ENCODE assay signal across 1 cellular context in the genomic region with DNA sequence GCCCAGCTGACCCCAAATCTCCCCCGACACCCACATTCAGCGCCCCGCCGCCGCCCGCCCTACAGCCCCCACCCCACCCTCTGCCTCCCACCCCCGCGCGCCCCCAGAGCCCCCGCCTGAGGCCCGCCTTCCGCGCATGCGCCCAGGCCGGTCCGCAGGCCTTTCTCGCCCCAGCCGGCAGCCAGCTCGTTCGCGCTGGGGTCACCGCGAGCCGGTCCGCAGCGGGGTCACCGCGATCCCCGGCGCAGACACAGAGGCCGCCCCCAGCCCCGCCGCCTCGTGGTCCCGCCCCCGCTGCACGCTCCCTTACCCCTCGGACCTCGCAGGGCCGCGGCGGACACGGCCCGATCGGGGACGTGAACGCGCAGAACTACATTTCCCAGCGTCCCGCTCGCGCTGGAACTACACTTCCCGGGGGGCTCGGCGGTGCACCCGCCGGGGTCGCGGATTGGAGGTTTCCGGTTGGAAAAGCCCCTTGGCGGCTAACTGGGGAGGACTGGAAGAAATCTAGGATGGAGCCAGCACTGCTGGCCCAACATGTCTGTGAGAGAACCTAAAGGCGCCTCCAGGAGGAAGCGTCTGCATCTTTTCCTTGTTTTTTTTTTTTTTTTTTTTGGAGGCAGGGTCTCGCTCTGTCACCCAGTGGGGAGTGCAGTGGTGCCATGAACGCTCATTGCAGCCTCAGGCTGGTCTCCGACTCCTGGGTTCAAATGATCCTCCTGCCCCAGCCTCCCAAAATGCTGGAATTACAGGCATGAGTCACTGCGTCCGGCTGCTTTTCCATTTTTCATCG.
TF ChIP-seq lines count a peak whose summit lies in the region.

A gene (minus strand): TSS at position 374 of the 793 bp plus-strand sequence. CDS start 10,671 bp downstream, outside the sequence.

TF ChIP-seq in HepG2, 621 proteins besides CTCF, POLR2A, EP300 and RAD21 (continued from another document and continues in another):
- TF ChIP-seq, protein P1, sequence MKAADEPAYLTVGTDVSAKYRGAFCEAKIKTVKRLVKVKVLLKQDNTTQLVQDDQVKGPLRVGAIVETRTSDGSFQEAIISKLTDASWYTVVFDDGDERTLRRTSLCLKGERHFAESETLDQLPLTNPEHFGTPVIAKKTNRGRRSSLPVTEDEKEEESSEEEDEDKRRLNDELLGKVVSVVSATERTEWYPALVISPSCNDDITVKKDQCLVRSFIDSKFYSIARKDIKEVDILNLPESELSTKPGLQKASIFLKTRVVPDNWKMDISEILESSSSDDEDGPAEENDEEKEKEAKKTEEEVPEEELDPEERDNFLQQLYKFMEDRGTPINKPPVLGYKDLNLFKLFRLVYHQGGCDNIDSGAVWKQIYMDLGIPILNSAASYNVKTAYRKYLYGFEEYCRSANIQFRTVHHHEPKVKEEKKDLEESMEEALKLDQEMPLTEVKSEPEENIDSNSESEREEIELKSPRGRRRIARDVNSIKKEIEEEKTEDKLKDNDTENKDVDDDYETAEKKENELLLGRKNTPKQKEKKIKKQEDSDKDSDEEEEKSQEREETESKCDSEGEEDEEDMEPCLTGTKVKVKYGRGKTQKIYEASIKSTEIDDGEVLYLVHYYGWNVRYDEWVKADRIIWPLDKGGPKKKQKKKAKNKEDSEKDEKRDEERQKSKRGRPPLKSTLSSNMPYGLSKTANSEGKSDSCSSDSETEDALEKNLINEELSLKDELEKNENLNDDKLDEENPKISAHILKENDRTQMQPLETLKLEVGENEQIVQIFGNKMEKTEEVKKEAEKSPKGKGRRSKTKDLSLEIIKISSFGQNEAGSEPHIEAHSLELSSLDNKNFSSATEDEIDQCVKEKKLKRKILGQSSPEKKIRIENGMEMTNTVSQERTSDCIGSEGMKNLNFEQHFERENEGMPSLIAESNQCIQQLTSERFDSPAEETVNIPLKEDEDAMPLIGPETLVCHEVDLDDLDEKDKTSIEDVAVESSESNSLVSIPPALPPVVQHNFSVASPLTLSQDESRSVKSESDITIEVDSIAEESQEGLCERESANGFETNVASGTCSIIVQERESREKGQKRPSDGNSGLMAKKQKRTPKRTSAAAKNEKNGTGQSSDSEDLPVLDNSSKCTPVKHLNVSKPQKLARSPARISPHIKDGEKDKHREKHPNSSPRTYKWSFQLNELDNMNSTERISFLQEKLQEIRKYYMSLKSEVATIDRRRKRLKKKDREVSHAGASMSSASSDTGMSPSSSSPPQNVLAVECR (CRISPR knock-in tag; IDR thresholded peaks at IDR 0.05; ENCODE audit: borderline replicate concordance) = peak; percentile 79
- TF ChIP-seq, protein P2, sequence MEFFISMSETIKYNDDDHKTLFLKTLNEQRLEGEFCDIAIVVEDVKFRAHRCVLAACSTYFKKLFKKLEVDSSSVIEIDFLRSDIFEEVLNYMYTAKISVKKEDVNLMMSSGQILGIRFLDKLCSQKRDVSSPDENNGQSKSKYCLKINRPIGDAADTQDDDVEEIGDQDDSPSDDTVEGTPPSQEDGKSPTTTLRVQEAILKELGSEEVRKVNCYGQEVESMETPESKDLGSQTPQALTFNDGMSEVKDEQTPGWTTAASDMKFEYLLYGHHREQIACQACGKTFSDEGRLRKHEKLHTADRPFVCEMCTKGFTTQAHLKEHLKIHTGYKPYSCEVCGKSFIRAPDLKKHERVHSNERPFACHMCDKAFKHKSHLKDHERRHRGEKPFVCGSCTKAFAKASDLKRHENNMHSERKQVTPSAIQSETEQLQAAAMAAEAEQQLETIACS (CRISPR knock-in tag; IDR thresholded peaks at IDR 0.05) = peak; percentile 91
- TF ChIP-seq ARNTL (CRISPR knock-in tag; IDR thresholded peaks at IDR 0.05) (peak; percentile 73; the same call in 1 of the 2 replicates), ZBTB7B (CRISPR knock-in tag; IDR thresholded peaks at IDR 0.05) (peak; percentile 78), GABPA (IDR thresholded peaks at IDR 0.05; ENCODE audit: low read depth, low read length) (peak; percentile 79), GABPA (CRISPR knock-in tag; IDR thresholded peaks at IDR 0.05; ENCODE audit: low read depth) (peak; percentile 95), ZBTB3 (CRISPR knock-in tag; IDR thresholded peaks at IDR 0.05; ENCODE audit: borderline replicate concordance, low read depth) (0 out of 2 replicates have a peak, but pooled peaks have one; percentile 35), SAFB2 (CRISPR knock-in tag; IDR thresholded peaks at IDR 0.05; ENCODE audit: borderline replicate concordance, low read depth) (no peak), ZNF674 (CRISPR knock-in tag; IDR thresholded peaks at IDR 0.05; ENCODE audit: low read depth) (no peak), ZNF264 (CRISPR knock-in tag; IDR thresholded peaks at IDR 0.05) (0 out of 2 replicates have a peak, but pooled peaks have one; percentile 41), ZFY (CRISPR knock-in tag; IDR thresholded peaks at IDR 0.05) (peak; percentile 99), RXRA (CRISPR knock-in tag; IDR thresholded peaks at IDR 0.05) (0 out of 2 replicates have a peak, but pooled peaks have one; percentile 31), ATF1 (CRISPR knock-in tag; IDR thresholded peaks at IDR 0.05) (0 out of 2 replicates have a peak, but pooled peaks have one; percentile 53), NFIC (IDR thresholded peaks at IDR 0.05; ENCODE audit: low read length) (no peak), ZNF766 (CRISPR knock-in tag; IDR thresholded peaks at IDR 0.05; ENCODE audit: borderline replicate concordance) (0 out of 2 replicates have a peak, but pooled peaks have one; percentile 40), ZNF10 (CRISPR knock-in tag; IDR thresholded peaks at IDR 0.05; ENCODE audit: borderline replicate concordance, low read depth) (no peak), SOX6 (IDR thresholded peaks at IDR 0.05) (no peak), SOX6 (CRISPR knock-in tag; IDR thresholded peaks at IDR 0.05) (no peak), ZNF577 (CRISPR knock-in tag; IDR thresholded peaks at IDR 0.05; ENCODE audit: borderline replicate concordance, low read depth) (no peak), ZNF709 (CRISPR knock-in tag; IDR thresholded peaks at IDR 0.05) (0 out of 2 replicates have a peak, but pooled peaks have one; percentile 35)
- TF ChIP-seq, protein P3, sequence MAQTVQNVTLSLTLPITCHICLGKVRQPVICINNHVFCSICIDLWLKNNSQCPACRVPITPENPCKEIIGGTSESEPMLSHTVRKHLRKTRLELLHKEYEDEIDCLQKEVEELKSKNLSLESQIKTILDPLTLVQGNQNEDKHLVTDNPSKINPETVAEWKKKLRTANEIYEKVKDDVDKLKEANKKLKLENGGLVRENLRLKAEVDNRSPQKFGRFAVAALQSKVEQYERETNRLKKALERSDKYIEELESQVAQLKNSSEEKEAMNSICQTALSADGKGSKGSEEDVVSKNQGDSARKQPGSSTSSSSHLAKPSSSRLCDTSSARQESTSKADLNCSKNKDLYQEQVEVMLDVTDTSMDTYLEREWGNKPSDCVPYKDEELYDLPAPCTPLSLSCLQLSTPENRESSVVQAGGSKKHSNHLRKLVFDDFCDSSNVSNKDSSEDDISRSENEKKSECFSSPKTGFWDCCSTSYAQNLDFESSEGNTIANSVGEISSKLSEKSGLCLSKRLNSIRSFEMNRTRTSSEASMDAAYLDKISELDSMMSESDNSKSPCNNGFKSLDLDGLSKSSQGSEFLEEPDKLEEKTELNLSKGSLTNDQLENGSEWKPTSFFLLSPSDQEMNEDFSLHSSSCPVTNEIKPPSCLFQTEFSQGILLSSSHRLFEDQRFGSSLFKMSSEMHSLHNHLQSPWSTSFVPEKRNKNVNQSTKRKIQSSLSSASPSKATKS (CRISPR knock-in tag; IDR thresholded peaks at IDR 0.05) = 0 out of 2 replicates have a peak, but pooled peaks have one; percentile 54
- TF ChIP-seq, protein P4, sequence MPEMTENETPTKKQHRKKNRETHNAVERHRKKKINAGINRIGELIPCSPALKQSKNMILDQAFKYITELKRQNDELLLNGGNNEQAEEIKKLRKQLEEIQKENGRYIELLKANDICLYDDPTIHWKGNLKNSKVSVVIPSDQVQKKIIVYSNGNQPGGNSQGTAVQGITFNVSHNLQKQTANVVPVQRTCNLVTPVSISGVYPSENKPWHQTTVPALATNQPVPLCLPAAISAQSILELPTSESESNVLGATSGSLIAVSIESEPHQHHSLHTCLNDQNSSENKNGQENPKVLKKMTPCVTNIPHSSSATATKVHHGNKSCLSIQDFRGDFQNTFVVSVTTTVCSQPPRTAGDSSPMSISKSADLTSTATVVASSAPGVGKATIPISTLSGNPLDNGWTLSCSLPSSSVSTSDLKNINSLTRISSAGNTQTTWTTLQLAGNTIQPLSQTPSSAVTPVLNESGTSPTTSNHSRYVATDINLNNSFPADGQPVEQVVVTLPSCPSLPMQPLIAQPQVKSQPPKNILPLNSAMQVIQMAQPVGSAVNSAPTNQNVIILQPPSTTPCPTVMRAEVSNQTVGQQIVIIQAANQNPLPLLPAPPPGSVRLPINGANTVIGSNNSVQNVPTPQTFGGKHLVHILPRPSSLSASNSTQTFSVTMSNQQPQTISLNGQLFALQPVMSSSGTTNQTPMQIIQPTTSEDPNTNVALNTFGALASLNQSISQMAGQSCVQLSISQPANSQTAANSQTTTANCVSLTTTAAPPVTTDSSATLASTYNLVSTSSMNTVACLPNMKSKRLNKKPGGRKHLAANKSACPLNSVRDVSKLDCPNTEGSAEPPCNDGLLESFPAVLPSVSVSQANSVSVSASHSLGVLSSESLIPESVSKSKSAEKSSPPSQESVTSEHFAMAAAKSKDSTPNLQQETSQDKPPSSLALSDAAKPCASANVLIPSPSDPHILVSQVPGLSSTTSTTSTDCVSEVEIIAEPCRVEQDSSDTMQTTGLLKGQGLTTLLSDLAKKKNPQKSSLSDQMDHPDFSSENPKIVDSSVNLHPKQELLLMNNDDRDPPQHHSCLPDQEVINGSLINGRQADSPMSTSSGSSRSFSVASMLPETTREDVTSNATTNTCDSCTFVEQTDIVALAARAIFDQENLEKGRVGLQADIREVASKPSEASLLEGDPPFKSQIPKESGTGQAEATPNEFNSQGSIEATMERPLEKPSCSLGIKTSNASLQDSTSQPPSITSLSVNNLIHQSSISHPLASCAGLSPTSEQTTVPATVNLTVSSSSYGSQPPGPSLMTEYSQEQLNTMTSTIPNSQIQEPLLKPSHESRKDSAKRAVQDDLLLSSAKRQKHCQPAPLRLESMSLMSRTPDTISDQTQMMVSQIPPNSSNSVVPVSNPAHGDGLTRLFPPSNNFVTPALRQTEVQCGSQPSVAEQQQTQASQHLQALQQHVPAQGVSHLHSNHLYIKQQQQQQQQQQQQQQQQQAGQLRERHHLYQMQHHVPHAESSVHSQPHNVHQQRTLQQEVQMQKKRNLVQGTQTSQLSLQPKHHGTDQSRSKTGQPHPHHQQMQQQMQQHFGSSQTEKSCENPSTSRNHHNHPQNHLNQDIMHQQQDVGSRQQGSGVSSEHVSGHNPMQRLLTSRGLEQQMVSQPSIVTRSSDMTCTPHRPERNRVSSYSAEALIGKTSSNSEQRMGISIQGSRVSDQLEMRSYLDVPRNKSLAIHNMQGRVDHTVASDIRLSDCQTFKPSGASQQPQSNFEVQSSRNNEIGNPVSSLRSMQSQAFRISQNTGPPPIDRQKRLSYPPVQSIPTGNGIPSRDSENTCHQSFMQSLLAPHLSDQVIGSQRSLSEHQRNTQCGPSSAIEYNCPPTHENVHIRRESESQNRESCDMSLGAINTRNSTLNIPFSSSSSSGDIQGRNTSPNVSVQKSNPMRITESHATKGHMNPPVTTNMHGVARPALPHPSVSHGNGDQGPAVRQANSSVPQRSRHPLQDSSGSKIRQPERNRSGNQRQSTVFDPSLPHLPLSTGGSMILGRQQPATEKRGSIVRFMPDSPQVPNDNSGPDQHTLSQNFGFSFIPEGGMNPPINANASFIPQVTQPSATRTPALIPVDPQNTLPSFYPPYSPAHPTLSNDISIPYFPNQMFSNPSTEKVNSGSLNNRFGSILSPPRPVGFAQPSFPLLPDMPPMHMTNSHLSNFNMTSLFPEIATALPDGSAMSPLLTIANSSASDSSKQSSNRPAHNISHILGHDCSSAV (CRISPR knock-in tag; IDR thresholded peaks at IDR 0.05; ENCODE audit: borderline replicate concordance) = no peak
- TF ChIP-seq, protein P5, sequence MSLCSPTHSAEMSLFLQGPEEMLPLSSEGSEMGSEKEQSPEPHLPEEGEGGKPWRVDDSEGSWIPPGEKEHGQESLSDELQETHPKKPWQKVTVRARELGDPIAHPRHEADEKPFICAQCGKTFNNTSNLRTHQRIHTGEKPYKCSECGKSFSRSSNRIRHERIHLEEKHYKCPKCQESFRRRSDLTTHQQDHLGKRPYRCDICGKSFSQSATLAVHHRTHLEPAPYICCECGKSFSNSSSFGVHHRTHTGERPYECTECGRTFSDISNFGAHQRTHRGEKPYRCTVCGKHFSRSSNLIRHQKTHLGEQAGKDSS (CRISPR knock-in tag; IDR thresholded peaks at IDR 0.05; ENCODE audit: borderline replicate concordance, low read depth) = no peak; the same call in 1 of the 2 replicates
- TF ChIP-seq, protein P6, sequence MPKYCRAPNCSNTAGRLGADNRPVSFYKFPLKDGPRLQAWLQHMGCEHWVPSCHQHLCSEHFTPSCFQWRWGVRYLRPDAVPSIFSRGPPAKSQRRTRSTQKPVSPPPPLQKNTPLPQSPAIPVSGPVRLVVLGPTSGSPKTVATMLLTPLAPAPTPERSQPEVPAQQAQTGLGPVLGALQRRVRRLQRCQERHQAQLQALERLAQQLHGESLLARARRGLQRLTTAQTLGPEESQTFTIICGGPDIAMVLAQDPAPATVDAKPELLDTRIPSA (CRISPR knock-in tag; IDR thresholded peaks at IDR 0.05; ENCODE audit: borderline replicate concordance) = 0 out of 2 replicates have a peak, but pooled peaks have one; percentile 17
- TF ChIP-seq, protein P7, sequence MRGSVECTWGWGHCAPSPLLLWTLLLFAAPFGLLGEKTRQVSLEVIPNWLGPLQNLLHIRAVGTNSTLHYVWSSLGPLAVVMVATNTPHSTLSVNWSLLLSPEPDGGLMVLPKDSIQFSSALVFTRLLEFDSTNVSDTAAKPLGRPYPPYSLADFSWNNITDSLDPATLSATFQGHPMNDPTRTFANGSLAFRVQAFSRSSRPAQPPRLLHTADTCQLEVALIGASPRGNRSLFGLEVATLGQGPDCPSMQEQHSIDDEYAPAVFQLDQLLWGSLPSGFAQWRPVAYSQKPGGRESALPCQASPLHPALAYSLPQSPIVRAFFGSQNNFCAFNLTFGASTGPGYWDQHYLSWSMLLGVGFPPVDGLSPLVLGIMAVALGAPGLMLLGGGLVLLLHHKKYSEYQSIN (CRISPR knock-in tag; IDR thresholded peaks at IDR 0.05; ENCODE audit: borderline replicate concordance) = no peak
- TF ChIP-seq, protein P8, sequence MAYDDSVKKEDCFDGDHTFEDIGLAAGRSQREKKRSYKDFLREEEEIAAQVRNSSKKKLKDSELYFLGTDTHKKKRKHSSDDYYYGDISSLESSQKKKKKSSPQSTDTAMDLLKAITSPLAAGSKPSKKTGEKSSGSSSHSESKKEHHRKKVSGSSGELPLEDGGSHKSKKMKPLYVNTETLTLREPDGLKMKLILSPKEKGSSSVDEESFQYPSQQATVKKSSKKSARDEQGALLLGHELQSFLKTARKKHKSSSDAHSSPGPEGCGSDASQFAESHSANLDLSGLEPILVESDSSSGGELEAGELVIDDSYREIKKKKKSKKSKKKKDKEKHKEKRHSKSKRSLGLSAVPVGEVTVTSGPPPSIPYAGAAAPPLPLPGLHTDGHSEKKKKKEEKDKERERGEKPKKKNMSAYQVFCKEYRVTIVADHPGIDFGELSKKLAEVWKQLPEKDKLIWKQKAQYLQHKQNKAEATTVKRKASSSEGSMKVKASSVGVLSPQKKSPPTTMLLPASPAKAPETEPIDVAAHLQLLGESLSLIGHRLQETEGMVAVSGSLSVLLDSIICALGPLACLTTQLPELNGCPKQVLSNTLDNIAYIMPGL (CRISPR knock-in tag; IDR thresholded peaks at IDR 0.05; ENCODE audit: borderline replicate concordance in 1 of 2, low read depth in 1 of 2) = peak; percentile 48 to 50; a peak in 2 of 4 replicates
